ENCODE assay signal across 8 cellular contexts in the genomic region with DNA sequence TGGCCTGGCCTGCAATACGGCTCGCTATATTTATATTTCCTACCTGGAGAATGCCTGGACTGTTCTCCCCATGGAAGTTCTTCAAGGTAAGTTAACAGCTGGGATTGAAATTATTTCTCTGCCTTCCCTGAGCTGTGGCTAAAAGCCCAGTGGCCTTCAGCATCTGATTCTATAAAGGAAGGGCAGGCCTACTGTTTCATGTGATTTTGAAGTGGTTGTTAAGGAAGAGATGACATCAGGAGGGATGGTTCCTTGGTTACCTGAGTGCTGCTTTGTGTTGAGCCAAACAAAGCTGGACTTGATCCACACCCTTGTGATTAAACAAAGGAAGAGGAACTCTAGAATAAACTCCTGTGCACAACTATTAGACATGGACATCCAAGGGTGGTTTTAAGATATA.
A peak's percentile ranks its signal among the peaks of the same experiment; 100 is the strongest.
DNase-seq lines count a peak whose midpoint lies in the region; ATAC-seq and FAIRE-seq lines count a peak whose summit lies in the region.

No MANE protein-coding gene starts in this region.

- FAIRE-seq in GM19239 (lab: Jason Lieb, UNC) = no peak

- peak overlapping the region; percentile 57 for H3K27ac ChIP-seq in muscle layer of colon (ENCODE audit: low read depth, low read length)

- H3K9me3 ChIP-seq in muscle layer of colon (ENCODE audit: low read length) = no peaks in the 10 kb centered on the region

- peaks cover 39% of the 10 kb centered on the region for H3K4me1 ChIP-seq in muscle layer of colon (ENCODE audit: insufficient read depth, low read length)

- no peaks in the 10 kb centered on the region for H3K27me3 Mint-ChIP-seq in activated naive CD8-positive, alpha-beta T cell treated with anti-CD3 and anti-CD28 coated beads, Interleukin-2, amount 50 U/mL, for 24 hours

- H3K4me1 Mint-ChIP-seq in activated naive CD8-positive, alpha-beta T cell treated with anti-CD3 and anti-CD28 coated beads, Interleukin-2, amount 50 U/mL, for 24 hours = peaks cover 49% of the 10 kb centered on the region

- no peaks in the 10 kb centered on the region for H3K36me3 ChIP-seq in muscle layer of colon (ENCODE audit: insufficient read depth, low read length)

- H3K27ac Mint-ChIP-seq in activated naive CD8-positive, alpha-beta T cell treated with anti-CD3 and anti-CD28 coated beads, Interleukin-2, amount 50 U/mL, for 24 hours = no peak overlapping the region

- DNase-seq in Daoy (ENCODE audit: low read depth) = peak; percentile 71
- DNase-seq in NCI-H2196 treated with DMSO at 0.1 percent for 48 hours (lab: John Stamatoyannopoulos, UW; ENCODE audit: unreplicated experiment) = peak; percentile 95
- DNase-seq in cerebellum (ENCODE audit: low spot score) = peak; percentile 38
- DNase-seq in activated naive CD8-positive, alpha-beta T cell treated with anti-CD3 and anti-CD28 coated beads, Interleukin-2, amount 50 U/mL, for 24 hours = no peak
- no peak for DNase-seq in activated naive CD4-positive, alpha-beta T cell treated with anti-CD3 and anti-CD28 coated beads, Interleukin-2, amount 50 U/mL, for 16 hours
- DNase-seq in NOMO-1 treated with dmso at 0.1 percent for 144 hours (lab: John Stamatoyannopoulos, UW; ENCODE audit: unreplicated experiment) = no peak
- no peak for DNase-seq in GM19239 (ENCODE audit: insufficient read length, low spot score)

- H3K36me3 Mint-ChIP-seq in activated naive CD8-positive, alpha-beta T cell treated with anti-CD3 and anti-CD28 coated beads, Interleukin-2, amount 50 U/mL, for 24 hours (ENCODE audit: low read depth) = peaks cover 42% of the 10 kb centered on the region

- ATAC-seq in activated naive CD8-positive, alpha-beta T cell treated with anti-CD3 and anti-CD28 coated beads, Interleukin-2, amount 50 U/mL, for 24 hours = no peak

- no peak overlapping the region for H3K4me3 Mint-ChIP-seq in activated naive CD8-positive, alpha-beta T cell treated with anti-CD3 and anti-CD28 coated beads, Interleukin-2, amount 50 U/mL, for 24 hours

- H3K4me3 ChIP-seq in muscle layer of colon (ENCODE audit: low read depth in 1 of 2, low read length in 2 of 2) = no peak overlapping the region

- no peaks in the 10 kb centered on the region for H3K27me3 ChIP-seq in muscle layer of colon (ENCODE audit: control insufficient read depth in 1 of 2, insufficient read depth in 2 of 2, low read length in 2 of 2)

- H3K9ac ChIP-seq in muscle layer of colon (ENCODE audit: low read length) = no peak overlapping the region

- H3K9me3 Mint-ChIP-seq in activated naive CD8-positive, alpha-beta T cell treated with anti-CD3 and anti-CD28 coated beads, Interleukin-2, amount 50 U/mL, for 24 hours = peaks cover 6% of the 10 kb centered on the region

Comparison
In these comparisons a context has a peak if more than half of its experiments do, and no peak if none do; other contexts are left out.
1. DNase-seq: peak in Daoy (single experiment), NCI-H2196 treated with DMSO at 0.1 percent for 48 hours (single experiment) and cerebellum (single experiment); none in activated naive CD8-positive, alpha-beta T cell treated with anti-CD3 and anti-CD28 coated beads, Interleukin-2, amount 50 U/mL, for 24 hours (single experiment), activated naive CD4-positive, alpha-beta T cell treated with anti-CD3 and anti-CD28 coated beads, Interleukin-2, amount 50 U/mL, for 16 hours (single experiment), NOMO-1 treated with dmso at 0.1 percent for 144 hours (single experiment) and GM19239 (single experiment).